19 cellular contexts compared by ENCODE assay signal in the genomic region with DNA sequence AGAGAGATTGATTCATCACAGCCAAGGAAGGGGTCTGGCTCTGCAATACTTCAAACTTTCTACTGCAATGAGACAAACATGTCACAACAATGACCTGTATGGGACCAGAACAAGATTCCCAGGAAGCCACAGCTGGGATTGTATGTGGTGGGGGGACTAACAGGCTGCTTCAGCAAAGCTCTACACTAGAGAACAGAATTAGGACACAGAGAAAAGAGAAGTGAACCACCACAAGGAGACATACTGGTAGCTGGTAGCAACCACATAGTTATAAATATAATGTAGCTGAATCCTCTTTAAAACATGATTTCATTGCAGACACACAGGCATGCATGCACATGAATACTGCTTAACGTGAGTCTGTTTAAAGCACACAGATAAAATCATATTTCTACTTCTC. TPM values are rescaled to one million over a fixed set of nuclear protein-coding genes. Genes with fewer than 3 reads are reported as not detected.
DNase-seq lines count a peak whose midpoint lies in the region; ATAC-seq, FAIRE-seq and TF ChIP-seq lines count a peak whose summit lies in the region.
"Had no signal": no experiment of that assay in that cellular context is flagged by ENCODE, and none has a peak within 500 bp of the region (broad histone marks: within the 10 kb centered on the region; RNA-seq: fewer than 3 reads in every experiment).

No MANE protein-coding gene starts in this region.

- ATAC-seq in GM18868 (IDR thresholded peaks at IDR 0.05; ENCODE audit: unreplicated experiment) (peak; percentile 59), GM21786 (IDR thresholded peaks at IDR 0.05; ENCODE audit: unreplicated experiment) (peak; percentile 39), HG03354 (IDR thresholded peaks at IDR 0.05; ENCODE audit: poor library complexity, severe bottlenecking, unreplicated experiment) (peak; percentile 45), GM12878 (peak; percentile 44)
- ATAC-seq: activated CD8-positive, alpha-beta T cell treated with anti-CD3 and anti-CD28 coated beads, Interleukin-2, amount 10 ng/mL, durations not matched to agents 7 days and 5 days; SK-N-SH treated with all-trans-retinoic acid at 6 μM for 48 hours; stimulated activated effector memory CD8-positive, alpha-beta T cell treated with anti-CD3 and anti-CD28 coated beads, Interleukin-12 subunit alpha, Interleukin-12 subunit beta, amount 100 ng/mL, for 72 hours had no signal

- SMC1A ChIA-PET in GM12878 (lab: Charles Lee; ENCODE audit: uncharacterized antibody, unreplicated experiment), result interaction anchor here (1.8 to 2.1 kb wide), 2 partner anchors 14 to 80 kb away, joined by 5 to 7 read pairs; no protein-coding TSS in a partner anchor

- DNase-seq in GM12878 (ENCODE audit: low read depth, low spot score) (no peak), DMS 273 (lab: John Stamatoyannopoulos, UW; ENCODE audit: unreplicated experiment) (no peak), NCI-H1694 (lab: John Stamatoyannopoulos, UW) (no peak), Caco-2 (no peak)
- DNase-seq in T-helper 2 cell treated with Interferon-gamma antibody and Interleukin-4, amounts not matched to agents 5 μg/mL and 100 μg/mL, for 36 hours (ENCODE audit: low spot score), result no peak
- DNase-seq: activated CD8-positive, alpha-beta T cell treated with anti-CD3 and anti-CD28 coated beads, Interleukin-2, amount 10 ng/mL, durations not matched to agents 7 days and 5 days; activated effector memory CD4-positive, alpha-beta T cell treated with Interleukin-2 at 50 U/mL for 16 hours; dermis blood vessel endothelial cell; nucleus accumbens; sigmoid colon; upper lobe of left lung had no signal

- 0% methylated on average over 1 of the region's 1 CpG for WGBS in GM12878 (ENCODE audit: insufficient coverage, insufficient replicate concordance, low lambda C conversion rate, missing lambda C conversion rate)

- RAD21 ChIA-PET in GM12878 (lab: Charles Lee; ENCODE audit: unreplicated experiment), result interaction anchor here (1.0 to 1.9 kb wide), 2 partner anchors 68 to 80 kb away, joined by 3 to 5 read pairs; no protein-coding TSS in a partner anchor

- peaks cover 0 to 7% of the 10 kb centered on the region in 2 experiments; a peak in 3 of 4 replicates for H3K27me3 ChIP-seq in GM12878 (replicated peaks in 1 of 2; ENCODE audit: control insufficient read depth in 2 of 2, insufficient read depth in 2 of 2, low read length in 1 of 2)
- H3K27me3 ChIP-seq in Caco-2 (replicated peaks; ENCODE audit: control insufficient read depth, insufficient read depth, low read length), result peaks cover 3% of the 10 kb centered on the region
- H3K27me3 ChIP-seq: sigmoid colon had no signal

- CTCF ChIA-PET in GM12878 (lab: Yijun Ruan, JAX) (interaction anchor here (1.7 kb wide), 1 partner anchor 68 kb away, joined by 6 read pairs; no protein-coding TSS in a partner anchor), Caco-2 (lab: Charles Lee) (no interaction called here)

- H3K4me2 ChIP-seq in GM12878 (ENCODE audit: control insufficient read depth, insufficient read depth), result peak overlapping the region; percentile 21
- H3K4me2 ChIP-seq: BLaER1 had no signal

- BruUV-seq in GM12878 (replicated peaks; lab: Mats Ljungman, UMichigan) (no TSS peak), Caco-2 (replicated peaks; lab: Mats Ljungman, UMichigan) (no TSS peak)

- H4K20me1 ChIP-seq in GM12878 (ENCODE audit: control insufficient read depth, insufficient read depth), result no peaks in the 10 kb centered on the region
- H4K20me1 ChIP-seq: BLaER1 had no signal

- no peaks in the 10 kb centered on the region for H3K36me3 ChIP-seq in GM12878 (ENCODE audit: control insufficient read depth in 2 of 2, insufficient read depth in 2 of 2, low read length in 1 of 2)
- H3K36me3 ChIP-seq in Caco-2 (ENCODE audit: control insufficient read depth, insufficient read depth, low read length), result no peaks in the 10 kb centered on the region
- H3K36me3 ChIP-seq: BLaER1, sigmoid colon, upper lobe of left lung had no signal

- no peak overlapping the region for H2AFZ ChIP-seq in GM12878 (ENCODE audit: control insufficient read depth, low read depth, low read length)

- no peak for FAIRE-seq in GM12878 (lab: Jason Lieb, UNC)
- FAIRE-seq: astrocyte, keratinocyte had no signal

- H3K27me3 Mint-ChIP-seq in T-helper 2 cell treated with Interferon-gamma antibody and Interleukin-4, amounts not matched to agents 5 μg/mL and 100 μg/mL, for 36 hours (ENCODE audit: low read depth), result peaks cover 15% of the 10 kb centered on the region
- H3K27me3 Mint-ChIP-seq in Caco-2 (ENCODE audit: insufficient read depth, unreplicated experiment), result peaks cover 27% of the 10 kb centered on the region

- H3K4me3 ChIP-seq in GM12878 (0 out of 2 replicates have a peak overlapping the region, but pooled peaks have one; percentile 13), Caco-2 (ENCODE audit: low read depth, low read length) (no peak overlapping the region)
- H3K4me3 ChIP-seq: BLaER1, sigmoid colon, upper lobe of left lung had no signal

- no peaks in the 10 kb centered on the region for H3K9me3 ChIP-seq in GM12878 (replicated peaks; ENCODE audit: control insufficient read depth, insufficient read depth, low read length)
- H3K9me3 ChIP-seq in Caco-2, result no peaks in the 10 kb centered on the region
- H3K9me3 ChIP-seq: BLaER1, sigmoid colon, upper lobe of left lung had no signal

- POLR2A ChIA-PET in GM12878 (lab: Charles Lee), result no interaction called here
- POLR2A ChIA-PET in Caco-2 (lab: Charles Lee), result no interaction called here

- H3K9me3 Mint-ChIP-seq in T-helper 2 cell treated with Interferon-gamma antibody and Interleukin-4, amounts not matched to agents 5 μg/mL and 100 μg/mL, for 36 hours, result no peaks in the 10 kb centered on the region
- no peaks in the 10 kb centered on the region for H3K9me3 Mint-ChIP-seq in Caco-2 (ENCODE audit: unreplicated experiment)
- H3K9me3 Mint-ChIP-seq: stimulated activated effector memory CD8-positive, alpha-beta T cell treated with anti-CD3 and anti-CD28 coated beads, Interleukin-12 subunit alpha, Interleukin-12 subunit beta, amount 100 ng/mL, for 72 hours had no signal

- no peak overlapping the region for H3K4me3 Mint-ChIP-seq in T-helper 2 cell treated with Interferon-gamma antibody and Interleukin-4, amounts not matched to agents 5 μg/mL and 100 μg/mL, for 36 hours
- no peak overlapping the region for H3K4me3 Mint-ChIP-seq in Caco-2 (ENCODE audit: unreplicated experiment)
- H3K4me3 Mint-ChIP-seq: activated CD8-positive, alpha-beta T cell treated with anti-CD3 and anti-CD28 coated beads, Interleukin-2, amount 10 ng/mL, durations not matched to agents 7 days and 5 days; stimulated activated effector memory CD8-positive, alpha-beta T cell treated with anti-CD3 and anti-CD28 coated beads, Interleukin-12 subunit alpha, Interleukin-12 subunit beta, amount 100 ng/mL, for 72 hours had no signal

- H3K79me2 ChIP-seq in GM12878 (ENCODE audit: control insufficient read depth, insufficient read depth, low read length), result 0 out of 2 replicates have a peak, but pooled peaks cover 3% of the 10 kb centered on the region

- peaks cover 15% of the 10 kb centered on the region for H3K4me1 Mint-ChIP-seq in T-helper 2 cell treated with Interferon-gamma antibody and Interleukin-4, amounts not matched to agents 5 μg/mL and 100 μg/mL, for 36 hours (ENCODE audit: low read depth)
- peaks cover 7% of the 10 kb centered on the region for H3K4me1 Mint-ChIP-seq in Caco-2 (ENCODE audit: low read depth, unreplicated experiment)

- intact Hi-C loops in GM12878 (cut with micrococcal nuclease; ENCODE audit: unreplicated experiment), result loop anchor here (5.0 kb wide), 1 partner anchor 79 kb away; no protein-coding TSS in a partner anchor
- intact Hi-C loops in Caco-2 (cut with micrococcal nuclease; ENCODE audit: unreplicated experiment), result no loop called here

- H3K9ac ChIP-seq in GM12878 (ENCODE audit: control insufficient read depth, insufficient read depth, low read length), result no peak overlapping the region
- H3K9ac ChIP-seq: BLaER1 had no signal

- no peak for TF ChIP-seq POLR2A in GM12878 (IDR thresholded peaks at IDR 0.05; ENCODE audit: low read depth, low read length)

- in situ Hi-C loops in GM12878 (cut with MboI), result no loop called here

- no peak overlapping the region for H3K27ac Mint-ChIP-seq in T-helper 2 cell treated with Interferon-gamma antibody and Interleukin-4, amounts not matched to agents 5 μg/mL and 100 μg/mL, for 36 hours
- no peak overlapping the region for H3K27ac Mint-ChIP-seq in Caco-2 (ENCODE audit: unreplicated experiment)
- H3K27ac Mint-ChIP-seq: activated CD8-positive, alpha-beta T cell treated with anti-CD3 and anti-CD28 coated beads, Interleukin-2, amount 10 ng/mL, durations not matched to agents 7 days and 5 days; stimulated activated effector memory CD8-positive, alpha-beta T cell treated with anti-CD3 and anti-CD28 coated beads, Interleukin-12 subunit alpha, Interleukin-12 subunit beta, amount 100 ng/mL, for 72 hours had no signal

- no peak for TF ChIP-seq EP300 in GM12878 (IDR thresholded peaks at IDR 0.05; ENCODE audit: borderline replicate concordance in 1 of 2, control insufficient read depth in 1 of 2, low read depth in 2 of 2, low read length in 2 of 2)

- TF ChIP-seq RAD21 in GM12878 (IDR thresholded peaks at IDR 0.05; ENCODE audit: insufficient read depth, low read depth, low read length), result no peak

- H3K27ac ChIP-seq in GM12878 (ENCODE audit: control insufficient read depth, insufficient read depth), result no peak overlapping the region
- H3K27ac ChIP-seq: BLaER1, sigmoid colon, upper lobe of left lung had no signal

- H3K4me1 ChIP-seq in GM12878 (ENCODE audit: control insufficient read depth, insufficient read depth, low read length), result peaks cover 17% of the 10 kb centered on the region
- peaks cover 6% of the 10 kb centered on the region; the same call in 1 of the 2 replicates for H3K4me1 ChIP-seq in Caco-2

- no peaks in the 10 kb centered on the region for H3K36me3 Mint-ChIP-seq in T-helper 2 cell treated with Interferon-gamma antibody and Interleukin-4, amounts not matched to agents 5 μg/mL and 100 μg/mL, for 36 hours (ENCODE audit: low read depth)
- H3K36me3 Mint-ChIP-seq in Caco-2 (ENCODE audit: insufficient read depth, unreplicated experiment), result no peaks in the 10 kb centered on the region

- TF ChIP-seq CTCF in GM12878 (IDR thresholded peaks at IDR 0.05 in 2 of 3, conservative IDR thresholded peaks at IDR 0.05 in 1 of 3; ENCODE audit: control insufficient read depth in 2 of 3, extremely low read depth in 1 of 3, insufficient read depth in 1 of 3, low read depth in 3 of 3, low read length in 3 of 3) (no peak), Caco-2 (IDR thresholded peaks at IDR 0.05; ENCODE audit: insufficient read depth in 1 of 2, low read depth in 1 of 2, low read length in 1 of 2, severe bottlenecking in 1 of 2, unreplicated experiment in 1 of 2) (no peak)

RNA-seq across cellular contexts. Expression of gene ILDR2, which starts 3.5 kb away (rescaled TPM):
- 0.25 TPM in 1 of 2 replicates, not detected in the other for total RNA-seq in GM12878 (2013; cell fraction: nucleolus; rRNA removed)
- total RNA-seq in GM12878 (2014; rRNA removed) (4.8 and 4.9 TPM in 2 replicates), GM12878 (2014; rRNA removed; fragmentation: Illumina TruSeq; extraction: Trizol) (3.2 and 4.2 TPM in 2 replicates), GM12878 (2021) (5.3 and 5.4 TPM in 2 replicates), Caco-2 (2022) (0.98 and 1.2 TPM in 2 replicates)
- polyA plus RNA-seq in GM12878 (2011; ENCODE audit: low read depth), result 2.0 TPM
- polyA plus RNA-seq in GM12878 (2011; rRNA removed) (0.03 and 0.05 TPM in 2 replicates), GM12878 (2014; fragmentation: Illumina TruSeq; extraction: Trizol) (4.3 and 4.7 TPM in 2 replicates), GM12878 (2014; fragmentation: Nextera tagmentation; extraction: Ambion mirVana) (under 1 TPM; 0.27 to 0.56 TPM), GM12878 (2014; rRNA removed) (1.9 and 2.7 TPM in 2 replicates), GM12878 (2016; fragmentation: Nextera tagmentation; extraction: Ambion mirVana) (1 to 10 TPM in 1 of 2 experiments, under 1 TPM in 1; 0.74 to 1.0 TPM)
- polyA plus RNA-seq in GM12878 (2011; cell fraction: cytosol; rRNA removed), result 0.04 and 0.08 TPM in 2 replicates
- 0.09 and 0.15 TPM in 2 replicates for polyA plus RNA-seq in GM12878 (2011; cell fraction: nucleus; rRNA removed)
- polyA plus RNA-seq in GM12878 (2012), result 1.9 and 2.3 TPM in 2 replicates
- polyA minus RNA-seq in GM12878 (2011; rRNA and poly(A)+ RNA removed), result under 0.01 and 0.15 TPM in 2 replicates
- polyA minus RNA-seq in GM12878 (2011; cell fraction: cytosol; rRNA and poly(A)+ RNA removed), result not detected in 2 replicates
- under 0.01 and 0.24 TPM in 2 replicates for polyA minus RNA-seq in GM12878 (2011; cell fraction: nucleus; rRNA and poly(A)+ RNA removed)
- polyA plus RNA-seq: keratinocyte had no signal

RNA-seq across cellular contexts. Expression of gene MAEL, which starts 10.3 kb away (rescaled TPM):
- not detected in 2 replicates for total RNA-seq in GM12878 (2013; cell fraction: nucleolus; rRNA removed)
- total RNA-seq in GM12878 (2014; rRNA removed) (0.11 and 0.16 TPM in 2 replicates), GM12878 (2014; rRNA removed; fragmentation: Illumina TruSeq; extraction: Trizol) (0.14 and 0.40 TPM in 2 replicates), GM12878 (2021) (0.10 and 0.27 TPM in 2 replicates), Caco-2 (2022) (not detected in 2 replicates)
- polyA plus RNA-seq in GM12878 (2011; ENCODE audit: low read depth), result 0.55 TPM
- polyA plus RNA-seq in GM12878 (2011; rRNA removed) (not detected in 2 replicates), GM12878 (2014; fragmentation: Illumina TruSeq; extraction: Trizol) (0.34 and 0.44 TPM in 2 replicates), GM12878 (2014; fragmentation: Nextera tagmentation; extraction: Ambion mirVana) (under 1 TPM; 0.11 to 0.43 TPM), GM12878 (2014; rRNA removed) (0.10 and 0.17 TPM in 2 replicates), GM12878 (2016; fragmentation: Nextera tagmentation; extraction: Ambion mirVana) (under 1 TPM in 1 of 2 experiments, not detected in 1; 0.31 TPM)
- polyA plus RNA-seq in GM12878 (2011; cell fraction: cytosol; rRNA removed), result not detected in 2 replicates
- not detected in 2 replicates for polyA plus RNA-seq in GM12878 (2011; cell fraction: nucleus; rRNA removed)
- 0.70 and 1.0 TPM in 2 replicates for polyA plus RNA-seq in GM12878 (2012)
- polyA minus RNA-seq in GM12878 (2011; rRNA and poly(A)+ RNA removed), result not detected in 2 replicates
- not detected in 2 replicates for polyA minus RNA-seq in GM12878 (2011; cell fraction: cytosol; rRNA and poly(A)+ RNA removed)
- polyA minus RNA-seq in GM12878 (2011; cell fraction: nucleus; rRNA and poly(A)+ RNA removed), result not detected in 2 replicates
- total RNA-seq: activated CD8-positive, alpha-beta T cell treated with anti-CD3 and anti-CD28 coated beads, Interleukin-2, amount 10 ng/mL, durations not matched to agents 7 days and 5 days; dermis blood vessel endothelial cell; upper lobe of left lung had no signal
- polyA plus RNA-seq: keratinocyte had no signal
